In the genomic region with DNA sequence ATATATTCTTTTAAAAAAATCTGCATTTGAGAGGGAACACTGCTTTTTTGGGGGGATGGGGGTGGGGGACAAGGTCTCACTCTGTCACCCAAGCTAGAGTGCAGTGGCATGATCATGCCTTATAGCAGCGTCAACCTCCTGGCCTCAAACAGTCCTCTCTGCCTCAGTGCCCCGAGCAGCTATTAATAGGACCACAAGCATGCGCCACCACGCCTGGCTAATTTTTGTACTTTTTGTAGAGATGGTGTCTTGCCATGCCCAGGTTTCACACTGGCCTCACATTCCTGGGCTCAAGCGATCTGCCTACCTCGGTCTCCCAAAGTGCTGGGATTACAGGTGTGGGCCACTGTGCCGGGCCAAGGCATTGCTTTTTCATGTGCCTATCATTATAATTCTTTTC, we compare ENCODE assay signal across 15 cellular contexts.
"Had no signal": no experiment of that assay in that cellular context is flagged by ENCODE, and none has a peak within 500 bp of the region (broad histone marks: within the 10 kb centered on the region; RNA-seq: fewer than 3 reads in every experiment).

No MANE protein-coding gene starts in this region.

- DNase-seq: activated CD4-positive, alpha-beta T cell treated with anti-CD3 and anti-CD28 coated beads for 48 hours; activated CD8-positive, alpha-beta T cell treated with anti-CD3 and anti-CD28 coated beads, Interleukin-2, amount 10 ng/mL, durations not matched to agents 7 days and 5 days; activated naive CD4-positive, alpha-beta T cell; dorsolateral prefrontal cortex; foreskin fibroblast; left colon; naive thymus-derived CD4-positive, alpha-beta T cell; stimulated activated CD4-positive, alpha-beta T cell treated with anti-CD3 and anti-CD28 coated beads, Interleukin-4, amount 100 ng/mL, for 4 hours; stimulated activated naive CD8-positive, alpha-beta T cell treated with anti-CD3 and anti-CD28 coated beads, Interleukin-15, amount 100 ng/mL, for 72 hours; testis had no signal

- H3K4me1 ChIP-seq: ascending aorta, esophagus muscularis mucosa, right atrium auricular region, testis had no signal

- H3K27me3 ChIP-seq: ascending aorta, dorsolateral prefrontal cortex, esophagus muscularis mucosa, right atrium auricular region, testis had no signal

- ATAC-seq: activated CD8-positive, alpha-beta T cell treated with anti-CD3 and anti-CD28 coated beads, Interleukin-2, amount 10 ng/mL, durations not matched to agents 7 days and 5 days; left colon; naive thymus-derived CD4-positive, alpha-beta T cell; stimulated activated naive CD8-positive, alpha-beta T cell treated with anti-CD3 and anti-CD28 coated beads, Interleukin-15, amount 100 ng/mL, for 72 hours had no signal

- H3K9me3 ChIP-seq: ascending aorta, esophagus muscularis mucosa, right atrium auricular region, testis had no signal

- H3K27ac ChIP-seq: ascending aorta, dorsolateral prefrontal cortex, esophagus muscularis mucosa, right atrium auricular region, skin epidermis, testis had no signal

- H3K4me3 ChIP-seq: ascending aorta, dorsolateral prefrontal cortex, esophagus muscularis mucosa, lung, right atrium auricular region, skin epidermis, testis had no signal
